13 cellular contexts compared by ENCODE assay signal in genomic region chr3:112460519-112460918, GRCh38. TPM values are rescaled to one million over a fixed set of nuclear protein-coding genes. Genes with fewer than 3 reads are reported as not detected.
DNase-seq lines count a peak whose midpoint lies in the region; ATAC-seq, FAIRE-seq and TF ChIP-seq lines count a peak whose summit lies in the region.
"Had no signal": no experiment of that assay in that cellular context is flagged by ENCODE, and none has a peak within 500 bp of the region (broad histone marks: within the 10 kb centered on the region; RNA-seq: fewer than 3 reads in every experiment).

No MANE protein-coding gene starts in this region.

- ATAC-seq in HG02938 (IDR thresholded peaks at IDR 0.05; ENCODE audit: unreplicated experiment) = peak; percentile 53
- ATAC-seq in omental fat pad (ENCODE audit: low FRiP score) = no peak
- ATAC-seq: HCT116 had no signal

- TF ChIP-seq CTCF in GM06990 (IDR thresholded peaks at IDR 0.05; ENCODE audit: insufficient read depth, low read length, poor library complexity, severe bottlenecking) (no peak), omental fat pad (IDR thresholded peaks at IDR 0.05) (no peak)

- H3K27me3 Mint-ChIP-seq in T-helper 2 cell treated with Interferon-gamma antibody and Interleukin-4, amounts not matched to agents 5 μg/mL and 100 μg/mL, for 36 hours (ENCODE audit: low read depth) = peaks cover 3% of the 10 kb centered on the region

- H3K4me3 Mint-ChIP-seq in T-helper 2 cell treated with Interferon-gamma antibody and Interleukin-4, amounts not matched to agents 5 μg/mL and 100 μg/mL, for 36 hours = peak overlapping the region; percentile 83

- DNase-seq in GM06990 (ENCODE audit: extremely low read depth, insufficient read length) = peak; percentile 78
- DNase-seq in GM19239 (ENCODE audit: insufficient read length, low spot score) = no peak
- no peak for DNase-seq in T-helper 2 cell treated with Interferon-gamma antibody and Interleukin-4, amounts not matched to agents 5 μg/mL and 100 μg/mL, for 36 hours (ENCODE audit: low spot score)
- no peak for DNase-seq in islet precursor cell
- DNase-seq in omental fat pad (ENCODE audit: low spot score) = no peak
- DNase-seq in occipital lobe (lab: John Stamatoyannopoulos, UW) = no peak
- no peak for DNase-seq in stimulated activated CD4-positive, alpha-beta T cell treated with anti-CD3 and anti-CD28 coated beads, Interleukin-2, amount 100 ng/mL, for 24 hours
- DNase-seq: esophagus squamous epithelium, left ventricle myocardium inferior, NCI-H2029 had no signal

- peaks cover 37% of the 10 kb centered on the region for H3K36me3 Mint-ChIP-seq in T-helper 2 cell treated with Interferon-gamma antibody and Interleukin-4, amounts not matched to agents 5 μg/mL and 100 μg/mL, for 36 hours (ENCODE audit: low read depth)

- no peaks in the 10 kb centered on the region for H3K9me3 Mint-ChIP-seq in T-helper 2 cell treated with Interferon-gamma antibody and Interleukin-4, amounts not matched to agents 5 μg/mL and 100 μg/mL, for 36 hours

- no peaks in the 10 kb centered on the region for H3K27me3 ChIP-seq in GM06990 (replicated peaks; ENCODE audit: control insufficient read depth, insufficient read depth, low read length)
- H3K27me3 ChIP-seq: esophagus squamous epithelium had no signal

- peak overlapping the region; percentile 57 for H3K27ac Mint-ChIP-seq in T-helper 2 cell treated with Interferon-gamma antibody and Interleukin-4, amounts not matched to agents 5 μg/mL and 100 μg/mL, for 36 hours

- no peaks in the 10 kb centered on the region; the same call in 1 of the 2 replicates for H3K36me3 ChIP-seq in GM06990 (ENCODE audit: control insufficient read depth, insufficient read depth, low read length)
- H3K36me3 ChIP-seq: esophagus squamous epithelium, left ventricle myocardium inferior had no signal

- H3K4me3 ChIP-seq in GM06990 (replicated peaks; ENCODE audit: low read depth, low read length) = no peak overlapping the region
- H3K4me3 ChIP-seq: esophagus squamous epithelium, left ventricle myocardium inferior had no signal

- peak; percentile 97 for FAIRE-seq in GM19239 (lab: Jason Lieb, UNC)
- FAIRE-seq: D721Med had no signal

- H3K4me1 Mint-ChIP-seq in T-helper 2 cell treated with Interferon-gamma antibody and Interleukin-4, amounts not matched to agents 5 μg/mL and 100 μg/mL, for 36 hours (ENCODE audit: low read depth) = peaks cover 59% of the 10 kb centered on the region

RNA-seq across cellular contexts. Expression of gene BTLA, which starts 38.8 kb away (rescaled TPM):
- total RNA-seq in omental fat pad (1 to 10 TPM in 2 of 4 donors, under 1 TPM in 2; 0.32 to 1.7 (median 0.73) TPM), occipital lobe (0.16 TPM)
- total RNA-seq: left ventricle myocardium inferior had no signal
